ENCODE assay signal across 8 cellular contexts in the genomic region with DNA sequence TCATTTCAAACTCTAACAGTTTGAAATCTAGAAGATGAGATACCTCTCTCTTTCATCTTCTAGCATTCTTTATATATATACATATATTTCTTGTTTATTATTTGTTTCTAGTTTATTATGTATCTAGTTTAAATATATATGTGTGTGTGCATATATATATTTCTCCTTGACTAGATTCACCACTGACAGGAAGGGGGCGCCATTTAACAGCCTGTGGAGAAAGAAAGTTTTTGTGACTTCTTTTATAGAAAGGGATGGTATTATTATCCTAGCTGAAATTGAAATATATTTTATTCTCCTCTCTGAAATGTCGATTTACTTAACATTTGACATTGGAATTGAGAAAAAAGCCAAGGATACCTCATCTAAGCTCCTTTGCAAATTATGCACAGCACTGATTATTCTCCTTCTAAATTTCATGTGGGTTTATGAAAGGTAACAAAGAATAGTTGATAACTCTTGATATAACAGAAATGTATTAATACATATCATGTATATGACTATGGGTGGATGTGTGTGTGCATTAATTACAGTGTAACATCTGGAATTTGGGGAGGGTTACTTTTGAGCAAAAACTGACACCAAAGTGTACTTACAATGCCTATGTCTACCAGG.
DNase-seq lines count a peak whose midpoint lies in the region; ATAC-seq and TF ChIP-seq lines count a peak whose summit lies in the region.

No MANE protein-coding gene starts in this region.

- no peak overlapping the region for H4K12ac ChIP-seq in trophoblast cell (ENCODE audit: low read depth, low read length)

- no peaks in the 10 kb centered on the region for H3K36me3 ChIP-seq in trophoblast cell (ENCODE audit: control insufficient read depth in 1 of 2, insufficient read depth in 2 of 2, low read length in 2 of 2)

- no peaks in the 10 kb centered on the region for H3K79me1 ChIP-seq in trophoblast cell (ENCODE audit: low read length)

- H4K8ac ChIP-seq in trophoblast cell (ENCODE audit: low read depth, low read length) = no peak overlapping the region

- no peaks in the 10 kb centered on the region for H3K79me2 ChIP-seq in trophoblast cell (ENCODE audit: control insufficient read depth, insufficient read depth, low read length, poor library complexity)

- no peak overlapping the region for H3K27ac ChIP-seq in trophoblast cell (ENCODE audit: low read depth, low read length)

- DNase-seq in AG10803 (ENCODE audit: low read depth) (peak; percentile 62), NCI-H226 (peak; percentile 29), foreskin fibroblast (peak; percentile 56 to 84), trophoblast cell (peak; percentile 34 to 75)
- DNase-seq in activated CD4-positive, alpha-beta T cell treated with anti-CD3 and anti-CD28 coated beads, Interleukin-2, amount 50 U/mL, for 1 hour = peak; percentile 3

- no peaks in the 10 kb centered on the region for H3K27me3 ChIP-seq in trophoblast cell (ENCODE audit: insufficient read depth, low read length)

- H3K4me3 ChIP-seq in AG10803 (ENCODE audit: low read length) (no peak overlapping the region), foreskin fibroblast (ENCODE audit: low read depth in 1 of 2, low read length in 2 of 2) (no peak overlapping the region), trophoblast cell (ENCODE audit: low read depth, low read length) (no peak overlapping the region)

- H3K4me1 ChIP-seq in trophoblast cell (ENCODE audit: control insufficient read depth in 1 of 2, insufficient read depth in 2 of 2, low read length in 2 of 2) = no peaks in the 10 kb centered on the region

- H3K14ac ChIP-seq in trophoblast cell (ENCODE audit: low read length) = no peak overlapping the region

- no peak overlapping the region for H3K18ac ChIP-seq in trophoblast cell (ENCODE audit: low read length)

- H3K23ac ChIP-seq in trophoblast cell (ENCODE audit: low read length) = no peak overlapping the region

- H2AFZ ChIP-seq in trophoblast cell (ENCODE audit: insufficient read depth, low read length, poor library complexity) = no peak overlapping the region

- WGBS in trophoblast cell (ENCODE audit: extremely low coverage, insufficient coverage, insufficient read length) = no CpG with 5 or more reads among the region's 2 CpGs

- ATAC-seq in GM18511 (IDR thresholded peaks at IDR 0.05; ENCODE audit: unreplicated experiment) (peak; percentile 60), HG02884 (IDR thresholded peaks at IDR 0.05; ENCODE audit: unreplicated experiment) (no peak), HG02973 (IDR thresholded peaks at IDR 0.05; ENCODE audit: unreplicated experiment) (no peak)

- no peak overlapping the region for H3K9ac ChIP-seq in trophoblast cell (ENCODE audit: low read length)

- no peak overlapping the region for H2BK120ac ChIP-seq in trophoblast cell (ENCODE audit: insufficient read depth, low read length, poor library complexity)

- H4K91ac ChIP-seq in trophoblast cell (ENCODE audit: low read depth, low read length) = no peak overlapping the region

- no peak overlapping the region for H2AK5ac ChIP-seq in trophoblast cell (ENCODE audit: low read length)

- H2BK5ac ChIP-seq in trophoblast cell (ENCODE audit: low read depth, low read length, poor library complexity) = no peak overlapping the region

- no peak overlapping the region for H3K4ac ChIP-seq in trophoblast cell (ENCODE audit: low read depth, low read length)

- no peaks in the 10 kb centered on the region for H3K9me3 ChIP-seq in trophoblast cell (ENCODE audit: insufficient read depth, low read depth, low read length)

- peak; percentile 84 for TF ChIP-seq CTCF in AG10803 (conservative IDR thresholded peaks at IDR 0.05; ENCODE audit: low read length)
- TF ChIP-seq CTCF in foreskin fibroblast (IDR thresholded peaks at IDR 0.05; ENCODE audit: low read depth, low read length) = peak; percentile 66

- H2BK12ac ChIP-seq in trophoblast cell (ENCODE audit: low read length) = no peak overlapping the region

- no peak overlapping the region for H3K4me2 ChIP-seq in trophoblast cell (ENCODE audit: low read length)

Comparison
In these comparisons a context has a peak if more than half of its experiments do, and no peak if none do; other contexts are left out.
1. DNase-seq: peak in every context shown above with its lines; median percentile 70 in foreskin fibroblast; 62 in AG10803; 54 in trophoblast cell; 29 in NCI-H226; 3 in activated CD4-positive, alpha-beta T cell treated with anti-CD3 and anti-CD28 coated beads, Interleukin-2, amount 50 U/mL, for 1 hour.